In the genomic region with DNA sequence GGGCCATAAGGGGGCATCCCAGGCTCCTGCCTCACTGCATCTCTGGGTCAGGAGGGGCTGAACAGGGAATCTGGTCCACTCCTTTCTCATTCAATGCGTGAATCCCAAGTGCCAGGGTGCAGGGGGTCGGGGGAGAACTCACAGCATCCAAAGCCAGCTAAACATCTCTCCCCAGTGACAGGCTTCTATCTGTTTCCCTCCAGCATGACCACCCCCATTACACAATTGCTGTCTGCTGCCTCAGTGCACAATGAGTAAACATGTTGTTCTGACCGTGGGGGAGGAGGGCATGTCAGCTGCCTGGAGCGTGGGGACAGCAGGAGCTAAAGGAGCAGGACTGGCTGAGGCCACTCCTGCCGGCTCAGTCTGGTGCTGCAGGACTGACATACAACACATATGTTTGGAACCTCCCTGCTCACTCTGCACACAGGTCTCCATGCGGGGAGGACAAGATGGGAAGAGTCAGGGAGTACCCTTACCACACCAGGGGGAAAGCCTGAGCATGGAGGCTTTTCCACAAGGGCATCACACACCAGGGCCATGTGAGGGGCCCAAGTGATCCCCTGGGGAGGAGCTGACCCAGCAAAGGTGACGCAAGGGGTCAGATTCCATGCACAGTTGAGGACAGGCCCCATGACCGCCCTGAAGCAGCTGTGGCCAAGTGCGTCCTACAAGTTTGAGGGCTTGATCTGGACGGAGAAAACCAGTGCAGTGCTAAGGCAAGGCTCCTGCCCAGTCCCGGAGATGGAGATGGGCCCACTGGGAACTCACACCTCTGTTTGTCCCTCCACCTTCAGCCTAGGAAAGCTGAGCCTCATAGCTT, we compare ENCODE assay signal across 1 cellular context.
TF ChIP-seq lines count a peak whose summit lies in the region.

No MANE protein-coding gene starts in this region.

TF ChIP-seq in IMR-90, 13 proteins besides CTCF, POLR2A, EP300 and RAD21:
- peak; percentile 82 for TF ChIP-seq MXI1 (IDR thresholded peaks at IDR 0.05; ENCODE audit: borderline replicate concordance, low read depth, low read length)
- TF ChIP-seq USF2 (IDR thresholded peaks at IDR 0.05; ENCODE audit: low read depth, low read length), result peak; percentile 34; the same call in 1 of the 2 replicates
- peak; percentile 91 for TF ChIP-seq CEBPB (IDR thresholded peaks at IDR 0.05; ENCODE audit: low read depth, low read length)
- TF ChIP-seq FOS (IDR thresholded peaks at IDR 0.05; ENCODE audit: low read depth, low read length), result no peak
- TF ChIP-seq ELK1 (IDR thresholded peaks at IDR 0.05; ENCODE audit: borderline replicate concordance, low read depth, low read length), result no peak
- TF ChIP-seq SMC3 (IDR thresholded peaks at IDR 0.05; ENCODE audit: low read depth, low read length), result no peak
- TF ChIP-seq BHLHE40 (IDR thresholded peaks at IDR 0.05; ENCODE audit: low read depth, low read length), result peak; percentile 84
- 0 out of 2 replicates have a peak, but pooled peaks have one; percentile 40 for TF ChIP-seq MAZ (IDR thresholded peaks at IDR 0.05; ENCODE audit: borderline replicate concordance, low read depth, low read length)
